ENCODE assay signal across 25 cellular contexts in genomic region chr20:63297371-63297781, GRCh38. TPM values are rescaled to one million over a fixed set of nuclear protein-coding genes. Genes with fewer than 3 reads are reported as not detected.
"Had no signal": no experiment of that assay in that cellular context is flagged by ENCODE, and none has a peak within 500 bp of the region (broad histone marks: within the 10 kb centered on the region; RNA-seq: fewer than 3 reads in every experiment).

No MANE protein-coding gene starts in this region.

- H3K27me3 ChIP-seq: testis had no signal

- H3K9ac ChIP-seq: parathyroid adenoma had no signal

- H3K36me3 ChIP-seq: gastrocnemius medialis, sigmoid colon, tibial artery had no signal

- ATAC-seq: esophagus mucosa; gastrocnemius medialis; mucosa of descending colon; natural killer cell treated with Interleukin-12 subunit alpha and Interleukin-12 subunit beta and Interleukin-15 and Interleukin-18, amount 100 ng/mL, for 72 hours; stimulated activated effector memory CD8-positive, alpha-beta T cell treated with anti-CD3 and anti-CD28 coated beads, Interleukin-12 subunit alpha, Interleukin-12 subunit beta, amount 100 ng/mL, for 72 hours had no signal

- H3K4me1 ChIP-seq: gastrocnemius medialis, parathyroid adenoma, sigmoid colon had no signal

- H2AFZ ChIP-seq: parathyroid adenoma had no signal

- FAIRE-seq: colon, keratinocyte had no signal

- H3K79me2 ChIP-seq: parathyroid adenoma had no signal

- H3K27ac ChIP-seq: dorsolateral prefrontal cortex, epithelial cell of prostate, gastrocnemius medialis, parathyroid adenoma, sigmoid colon, testis, tibial artery had no signal

- H3K9me3 ChIP-seq: gastrocnemius medialis, mucosa of descending colon, testis had no signal

- H3K4me3 ChIP-seq: dorsolateral prefrontal cortex, gastrocnemius medialis, lung, mucosa of descending colon, sigmoid colon, testis, tibial artery had no signal

- DNase-seq: dorsolateral prefrontal cortex; effector CD8-positive, alpha-beta T cell; endodermal cell; foreskin fibroblast; gastrocnemius medialis; mucosa of descending colon; naive B cell; sigmoid colon; stimulated activated CD4-positive, alpha-beta T cell treated with anti-CD3 and anti-CD28 coated beads, Interleukin-2, amount 100 ng/mL, for 24 hours; stimulated activated CD4-positive, alpha-beta T cell treated with anti-CD3 and anti-CD28 coated beads, Interleukin-4, amount 100 ng/mL, for 24 hours; stimulated activated naive CD4-positive, alpha-beta T cell treated with Interleukin-2 at 50 U/mL for 16 hours; testis; tibial artery had no signal

RNA-seq across cellular contexts. Expression of gene COL20A1, which starts 4.4 kb away (rescaled TPM):
- total RNA-seq: esophagus mucosa; glomerular endothelial cell; liver; mucosa of descending colon; natural killer cell treated with Interleukin-12 subunit alpha and Interleukin-12 subunit beta and Interleukin-15 and Interleukin-18, amount 100 ng/mL, for 72 hours; osteoblast; sigmoid colon had no signal
- polyA plus RNA-seq: keratinocyte, liver, urinary bladder had no signal

RNA-seq across cellular contexts. Expression of gene NKAIN4, which starts 43.1 kb away (rescaled TPM):
- total RNA-seq: esophagus mucosa; gastrocnemius medialis; natural killer cell treated with Interleukin-12 subunit alpha and Interleukin-12 subunit beta and Interleukin-15 and Interleukin-18, amount 100 ng/mL, for 72 hours; osteoblast had no signal
- polyA plus RNA-seq: keratinocyte, liver had no signal
